15 cellular contexts compared by ENCODE assay signal in genomic region chr18:62999921-63000320, GRCh38.
"Had no signal": no experiment of that assay in that cellular context is flagged by ENCODE, and none has a peak within 500 bp of the region (broad histone marks: within the 10 kb centered on the region; RNA-seq: fewer than 3 reads in every experiment).

No MANE protein-coding gene starts in this region.

- H3K4me1 Mint-ChIP-seq: mesothelial cell of epicardium; stimulated activated naive CD8-positive, alpha-beta T cell treated with anti-CD3 and anti-CD28 coated beads, Interleukin-15, amount 100 ng/mL, for 72 hours had no signal

- DNase-seq: cortex of kidney; dorsolateral prefrontal cortex; effector CD8-positive, alpha-beta T cell; kidney glomerular epithelial cell; occipital lobe; stimulated activated CD4-positive, alpha-beta T cell treated with anti-CD3 and anti-CD28 coated beads, Interleukin-2, amount 100 ng/mL, for 24 hours; stimulated activated CD4-positive, alpha-beta T cell treated with anti-CD3 and anti-CD28 coated beads, Interleukin-4, amount 100 ng/mL, for 4 hours; stimulated activated naive B cell treated with anti-CD40 and anti-IgM and Interleukin-4, amounts not matched to agents 10 μg/mL and 1 μg/mL and 100 μg/mL, for 72 hours; stimulated activated naive CD8-positive, alpha-beta T cell treated with anti-CD3 and anti-CD28 coated beads, Interleukin-15, amount 100 ng/mL, for 72 hours had no signal

- ATAC-seq: natural killer cell treated with Interleukin-12 subunit alpha and Interleukin-12 subunit beta and Interleukin-15 and Interleukin-18, amount 100 ng/mL, for 72 hours; stimulated activated naive B cell treated with anti-CD40 and anti-IgM and Interleukin-4, amounts not matched to agents 10 μg/mL and 1 μg/mL and 100 μg/mL, for 72 hours; stimulated activated naive CD8-positive, alpha-beta T cell treated with anti-CD3 and anti-CD28 coated beads, Interleukin-15, amount 100 ng/mL, for 72 hours had no signal

- H3K4me3 ChIP-seq: dorsolateral prefrontal cortex, gastrocnemius medialis, heart right ventricle, thoracic aorta, transverse colon had no signal

- H3K36me3 ChIP-seq: gastrocnemius medialis, heart right ventricle, thoracic aorta, transverse colon had no signal

- H3K9me3 Mint-ChIP-seq: natural killer cell treated with Interleukin-12 subunit alpha and Interleukin-12 subunit beta and Interleukin-15 and Interleukin-18, amount 100 ng/mL, for 72 hours; stimulated activated naive B cell treated with anti-CD40 and anti-IgM and Interleukin-4, amounts not matched to agents 10 μg/mL and 1 μg/mL and 100 μg/mL, for 72 hours; stimulated activated naive CD8-positive, alpha-beta T cell treated with anti-CD3 and anti-CD28 coated beads, Interleukin-15, amount 100 ng/mL, for 72 hours had no signal

- H3K9me3 ChIP-seq: gastrocnemius medialis, heart right ventricle, thoracic aorta, transverse colon had no signal

- H3K27me3 ChIP-seq: gastrocnemius medialis, transverse colon had no signal

- H3K36me3 Mint-ChIP-seq: mesothelial cell of epicardium; natural killer cell treated with Interleukin-12 subunit alpha and Interleukin-12 subunit beta and Interleukin-15 and Interleukin-18, amount 100 ng/mL, for 72 hours; stimulated activated naive B cell treated with anti-CD40 and anti-IgM and Interleukin-4, amounts not matched to agents 10 μg/mL and 1 μg/mL and 100 μg/mL, for 72 hours had no signal

- H3K27ac Mint-ChIP-seq: mesothelial cell of epicardium; natural killer cell treated with Interleukin-12 subunit alpha and Interleukin-12 subunit beta and Interleukin-15 and Interleukin-18, amount 100 ng/mL, for 72 hours; stimulated activated naive CD8-positive, alpha-beta T cell treated with anti-CD3 and anti-CD28 coated beads, Interleukin-15, amount 100 ng/mL, for 72 hours had no signal

- H3K4me3 Mint-ChIP-seq: mesothelial cell of epicardium; natural killer cell treated with Interleukin-12 subunit alpha and Interleukin-12 subunit beta and Interleukin-15 and Interleukin-18, amount 100 ng/mL, for 72 hours; stimulated activated naive B cell treated with anti-CD40 and anti-IgM and Interleukin-4, amounts not matched to agents 10 μg/mL and 1 μg/mL and 100 μg/mL, for 72 hours; stimulated activated naive CD8-positive, alpha-beta T cell treated with anti-CD3 and anti-CD28 coated beads, Interleukin-15, amount 100 ng/mL, for 72 hours had no signal

- H3K27ac ChIP-seq: dorsolateral prefrontal cortex, heart right ventricle, thoracic aorta, transverse colon had no signal

- H3K4me1 ChIP-seq: transverse colon had no signal
